Comparison of ENCODE assay signal across 22 cellular contexts in the genomic region with DNA sequence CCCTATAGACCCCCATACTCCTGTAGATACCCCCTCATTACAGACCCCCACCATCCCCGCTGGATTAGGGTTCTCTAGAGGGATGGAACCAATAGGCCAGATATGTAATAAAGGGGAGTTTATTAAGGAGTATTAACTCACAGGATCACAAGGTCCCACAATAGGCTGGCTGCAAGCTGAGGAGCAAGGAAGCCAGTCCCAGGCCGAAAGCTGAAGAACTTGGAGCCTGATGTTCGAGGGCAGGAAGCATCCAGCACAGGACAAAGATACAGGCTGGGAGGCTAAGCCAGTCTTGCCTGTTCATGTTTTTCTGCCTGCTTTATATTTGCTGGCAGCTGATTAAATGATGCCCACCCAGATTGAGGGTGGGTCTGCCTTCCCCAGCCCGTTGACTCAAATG.
"Had no signal": no experiment of that assay in that cellular context is flagged by ENCODE, and none has a peak within 500 bp of the region (broad histone marks: within the 10 kb centered on the region; RNA-seq: fewer than 3 reads in every experiment).

No MANE protein-coding gene starts in this region.

- FAIRE-seq: kidney, urothelium cell line had no signal

- H3K27ac ChIP-seq: epithelial cell of prostate, gastrocnemius medialis, prostate gland, right atrium auricular region, testis, tibial artery, upper lobe of left lung had no signal

- H3K9me3 ChIP-seq: gastrocnemius medialis, mucosa of descending colon, prostate gland, right atrium auricular region, sigmoid colon, stomach, testis, tibial artery, upper lobe of left lung had no signal

- DNase-seq: cortex of kidney; effector CD4-positive, alpha-beta T cell; foreskin fibroblast; gastrocnemius medialis; head of caudate nucleus; kidney; mucosa of descending colon; naive B cell; nucleus accumbens; sigmoid colon; stimulated activated CD4-positive, alpha-beta T cell treated with anti-CD3 and anti-CD28 coated beads, Interleukin-2, amount 100 ng/mL, for 24 hours; stimulated activated CD4-positive, alpha-beta T cell treated with anti-CD3 and anti-CD28 coated beads, Interleukin-4, amount 100 ng/mL, for 24 hours; stimulated activated naive CD4-positive, alpha-beta T cell treated with Interleukin-2 at 50 U/mL for 16 hours; stomach; testis; tibial artery; upper lobe of left lung had no signal

- H3K36me3 ChIP-seq: gastrocnemius medialis, prostate gland, right atrium auricular region, sigmoid colon, stomach, tibial artery, upper lobe of left lung had no signal

- H3K4me3 ChIP-seq: gastrocnemius medialis, lung, mucosa of descending colon, prostate gland, right atrium auricular region, sigmoid colon, stomach, testis, tibial artery, upper lobe of left lung had no signal

- H3K27me3 ChIP-seq: right atrium auricular region, sigmoid colon, stomach, testis, tibial artery, upper lobe of left lung had no signal

- H3K4me1 ChIP-seq: prostate gland had no signal
